Comparison of ENCODE assay signal across 2 cellular contexts in the genomic region with DNA sequence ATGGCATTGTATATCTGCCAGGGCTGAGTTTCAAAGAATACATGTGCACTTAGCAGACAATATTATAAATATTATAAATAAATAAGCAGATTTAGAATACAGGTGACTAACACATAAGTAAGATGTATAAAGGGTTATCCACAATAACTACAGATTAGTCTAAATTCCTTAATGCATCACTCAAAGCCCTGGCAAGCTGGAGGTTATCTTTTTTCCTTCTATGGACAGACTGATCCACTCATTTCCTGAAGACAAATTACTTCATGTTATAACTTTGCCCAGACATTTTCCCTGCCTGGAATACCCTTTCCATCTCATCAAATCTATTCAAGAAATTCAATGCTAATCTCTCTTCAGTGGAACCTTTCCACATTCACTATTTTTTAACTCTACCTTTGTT.
TF ChIP-seq lines count a peak whose summit lies in the region.

No MANE protein-coding gene starts in this region.

TF ChIP-seq in SK-N-SH treated with all-trans-retinoic acid at 6 μM for 48 hours, 23 proteins besides CTCF, POLR2A, EP300 and RAD21 (continued from another document):
- no peak for TF ChIP-seq PPARA (CRISPR knock-in tag; IDR thresholded peaks at IDR 0.05; ENCODE audit: borderline replicate concordance)
- TF ChIP-seq CSDC2 (CRISPR knock-in tag; IDR thresholded peaks at IDR 0.05): no peak
- TF ChIP-seq, protein P1, sequence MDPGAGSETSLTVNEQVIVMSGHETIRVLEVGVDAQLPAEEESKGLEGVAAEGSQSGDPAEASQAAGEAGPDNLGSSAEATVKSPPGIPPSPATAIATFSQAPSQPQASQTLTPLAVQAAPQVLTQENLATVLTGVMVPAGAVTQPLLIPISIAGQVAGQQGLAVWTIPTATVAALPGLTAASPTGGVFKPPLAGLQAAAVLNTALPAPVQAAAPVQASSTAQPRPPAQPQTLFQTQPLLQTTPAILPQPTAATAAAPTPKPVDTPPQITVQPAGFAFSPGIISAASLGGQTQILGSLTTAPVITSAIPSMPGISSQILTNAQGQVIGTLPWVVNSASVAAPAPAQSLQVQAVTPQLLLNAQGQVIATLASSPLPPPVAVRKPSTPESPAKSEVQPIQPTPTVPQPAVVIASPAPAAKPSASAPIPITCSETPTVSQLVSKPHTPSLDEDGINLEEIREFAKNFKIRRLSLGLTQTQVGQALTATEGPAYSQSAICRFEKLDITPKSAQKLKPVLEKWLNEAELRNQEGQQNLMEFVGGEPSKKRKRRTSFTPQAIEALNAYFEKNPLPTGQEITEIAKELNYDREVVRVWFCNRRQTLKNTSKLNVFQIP (CRISPR knock-in tag; IDR thresholded peaks at IDR 0.05; ENCODE audit: borderline replicate concordance, low read depth): no peak
- TF ChIP-seq, protein P2, sequence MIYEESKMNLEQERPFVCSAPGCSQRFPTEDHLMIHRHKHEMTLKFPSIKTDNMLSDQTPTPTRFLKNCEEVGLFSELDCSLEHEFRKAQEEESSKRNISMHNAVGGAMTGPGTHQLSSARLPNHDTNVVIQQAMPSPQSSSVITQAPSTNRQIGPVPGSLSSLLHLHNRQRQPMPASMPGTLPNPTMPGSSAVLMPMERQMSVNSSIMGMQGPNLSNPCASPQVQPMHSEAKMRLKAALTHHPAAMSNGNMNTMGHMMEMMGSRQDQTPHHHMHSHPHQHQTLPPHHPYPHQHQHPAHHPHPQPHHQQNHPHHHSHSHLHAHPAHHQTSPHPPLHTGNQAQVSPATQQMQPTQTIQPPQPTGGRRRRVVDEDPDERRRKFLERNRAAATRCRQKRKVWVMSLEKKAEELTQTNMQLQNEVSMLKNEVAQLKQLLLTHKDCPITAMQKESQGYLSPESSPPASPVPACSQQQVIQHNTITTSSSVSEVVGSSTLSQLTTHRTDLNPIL (CRISPR knock-in tag; IDR thresholded peaks at IDR 0.05; ENCODE audit: low read depth): no peak
- TF ChIP-seq ZNF565 (CRISPR knock-in tag; conservative IDR thresholded peaks at IDR 0.05; ENCODE audit: low read depth): no peak
- no peak for TF ChIP-seq GLIS3 (CRISPR knock-in tag; IDR thresholded peaks at IDR 0.05)
- TF ChIP-seq TCF4 (CRISPR knock-in tag; IDR thresholded peaks at IDR 0.05; ENCODE audit: borderline replicate concordance): no peak
- no peak for TF ChIP-seq ISL1 (CRISPR knock-in tag; IDR thresholded peaks at IDR 0.05)
- no peak for TF ChIP-seq ZNF70 (CRISPR knock-in tag; IDR thresholded peaks at IDR 0.05)
- no peak for TF ChIP-seq TOX (CRISPR knock-in tag; IDR thresholded peaks at IDR 0.05; ENCODE audit: borderline replicate concordance)
- TF ChIP-seq, protein P3, sequence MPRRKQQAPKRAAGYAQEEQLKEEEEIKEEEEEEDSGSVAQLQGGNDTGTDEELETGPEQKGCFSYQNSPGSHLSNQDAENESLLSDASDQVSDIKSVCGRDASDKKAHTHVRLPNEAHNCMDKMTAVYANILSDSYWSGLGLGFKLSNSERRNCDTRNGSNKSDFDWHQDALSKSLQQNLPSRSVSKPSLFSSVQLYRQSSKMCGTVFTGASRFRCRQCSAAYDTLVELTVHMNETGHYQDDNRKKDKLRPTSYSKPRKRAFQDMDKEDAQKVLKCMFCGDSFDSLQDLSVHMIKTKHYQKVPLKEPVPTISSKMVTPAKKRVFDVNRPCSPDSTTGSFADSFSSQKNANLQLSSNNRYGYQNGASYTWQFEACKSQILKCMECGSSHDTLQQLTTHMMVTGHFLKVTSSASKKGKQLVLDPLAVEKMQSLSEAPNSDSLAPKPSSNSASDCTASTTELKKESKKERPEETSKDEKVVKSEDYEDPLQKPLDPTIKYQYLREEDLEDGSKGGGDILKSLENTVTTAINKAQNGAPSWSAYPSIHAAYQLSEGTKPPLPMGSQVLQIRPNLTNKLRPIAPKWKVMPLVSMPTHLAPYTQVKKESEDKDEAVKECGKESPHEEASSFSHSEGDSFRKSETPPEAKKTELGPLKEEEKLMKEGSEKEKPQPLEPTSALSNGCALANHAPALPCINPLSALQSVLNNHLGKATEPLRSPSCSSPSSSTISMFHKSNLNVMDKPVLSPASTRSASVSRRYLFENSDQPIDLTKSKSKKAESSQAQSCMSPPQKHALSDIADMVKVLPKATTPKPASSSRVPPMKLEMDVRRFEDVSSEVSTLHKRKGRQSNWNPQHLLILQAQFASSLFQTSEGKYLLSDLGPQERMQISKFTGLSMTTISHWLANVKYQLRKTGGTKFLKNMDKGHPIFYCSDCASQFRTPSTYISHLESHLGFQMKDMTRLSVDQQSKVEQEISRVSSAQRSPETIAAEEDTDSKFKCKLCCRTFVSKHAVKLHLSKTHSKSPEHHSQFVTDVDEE (CRISPR knock-in tag; IDR thresholded peaks at IDR 0.05): no peak
- no peak for TF ChIP-seq ZFP30 (CRISPR knock-in tag; IDR thresholded peaks at IDR 0.05)
- TF ChIP-seq ARNTL (CRISPR knock-in tag; IDR thresholded peaks at IDR 0.05; ENCODE audit: borderline replicate concordance, low read depth): no peak
- no peak for TF ChIP-seq ZC3H10 (CRISPR knock-in tag; IDR thresholded peaks at IDR 0.05)
- no peak for TF ChIP-seq SNAI2 (CRISPR knock-in tag; IDR thresholded peaks at IDR 0.05)
- no peak for TF ChIP-seq OSR1 (CRISPR knock-in tag; IDR thresholded peaks at IDR 0.05)
- TF ChIP-seq ZNF8 (CRISPR knock-in tag; IDR thresholded peaks at IDR 0.05): no peak
- TF ChIP-seq, protein P4, sequence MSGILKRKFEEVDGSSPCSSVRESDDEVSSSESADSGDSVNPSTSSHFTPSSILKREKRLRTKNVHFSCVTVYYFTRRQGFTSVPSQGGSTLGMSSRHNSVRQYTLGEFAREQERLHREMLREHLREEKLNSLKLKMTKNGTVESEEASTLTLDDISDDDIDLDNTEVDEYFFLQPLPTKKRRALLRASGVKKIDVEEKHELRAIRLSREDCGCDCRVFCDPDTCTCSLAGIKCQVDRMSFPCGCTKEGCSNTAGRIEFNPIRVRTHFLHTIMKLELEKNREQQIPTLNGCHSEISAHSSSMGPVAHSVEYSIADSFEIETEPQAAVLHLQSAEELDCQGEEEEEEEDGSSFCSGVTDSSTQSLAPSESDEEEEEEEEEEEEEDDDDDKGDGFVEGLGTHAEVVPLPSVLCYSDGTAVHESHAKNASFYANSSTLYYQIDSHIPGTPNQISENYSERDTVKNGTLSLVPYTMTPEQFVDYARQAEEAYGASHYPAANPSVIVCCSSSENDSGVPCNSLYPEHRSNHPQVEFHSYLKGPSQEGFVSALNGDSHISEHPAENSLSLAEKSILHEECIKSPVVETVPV (CRISPR knock-in tag; IDR thresholded peaks at IDR 0.05): no peak
- TF ChIP-seq BACH2 (CRISPR knock-in tag; IDR thresholded peaks at IDR 0.05; ENCODE audit: borderline replicate concordance): no peak

TF ChIP-seq in SK-N-SH, 30 proteins besides CTCF, POLR2A, EP300 and RAD21 (continued from another document):
- TF ChIP-seq, protein P5, sequence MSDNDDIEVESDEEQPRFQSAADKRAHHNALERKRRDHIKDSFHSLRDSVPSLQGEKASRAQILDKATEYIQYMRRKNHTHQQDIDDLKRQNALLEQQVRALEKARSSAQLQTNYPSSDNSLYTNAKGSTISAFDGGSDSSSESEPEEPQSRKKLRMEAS (IDR thresholded peaks at IDR 0.05; ENCODE audit: low read depth): no peak
- TF ChIP-seq FOSL2 (IDR thresholded peaks at IDR 0.05; ENCODE audit: borderline replicate concordance, low read depth) (no peak), TEAD4 (IDR thresholded peaks at IDR 0.05; ENCODE audit: borderline replicate concordance, insufficient read depth) (no peak), RCOR1 (IDR thresholded peaks at IDR 0.05; ENCODE audit: low read length) (no peak), MEF2A (IDR thresholded peaks at IDR 0.05; ENCODE audit: borderline replicate concordance, low read depth) (no peak), GABPA (IDR thresholded peaks at IDR 0.05; ENCODE audit: low read depth) (no peak), SIN3A (IDR thresholded peaks at IDR 0.05; ENCODE audit: borderline replicate concordance, low read depth, low read length) (no peak), ELF1 (IDR thresholded peaks at IDR 0.05) (no peak), EZH2phosphoT487 (IDR thresholded peaks at IDR 0.05; ENCODE audit: borderline replicate concordance, low read depth) (no peak), FOXJ3 (CRISPR knock-in tag; IDR thresholded peaks at IDR 0.05) (no peak), CHD2 (IDR thresholded peaks at IDR 0.05; ENCODE audit: low read length, partially characterized antibody) (no peak), RXRA (IDR thresholded peaks at IDR 0.05; ENCODE audit: borderline replicate concordance, low read depth) (no peak), GATA2 (CRISPR knock-in tag; IDR thresholded peaks at IDR 0.05) (no peak)
- TF ChIP-seq, protein P6, sequence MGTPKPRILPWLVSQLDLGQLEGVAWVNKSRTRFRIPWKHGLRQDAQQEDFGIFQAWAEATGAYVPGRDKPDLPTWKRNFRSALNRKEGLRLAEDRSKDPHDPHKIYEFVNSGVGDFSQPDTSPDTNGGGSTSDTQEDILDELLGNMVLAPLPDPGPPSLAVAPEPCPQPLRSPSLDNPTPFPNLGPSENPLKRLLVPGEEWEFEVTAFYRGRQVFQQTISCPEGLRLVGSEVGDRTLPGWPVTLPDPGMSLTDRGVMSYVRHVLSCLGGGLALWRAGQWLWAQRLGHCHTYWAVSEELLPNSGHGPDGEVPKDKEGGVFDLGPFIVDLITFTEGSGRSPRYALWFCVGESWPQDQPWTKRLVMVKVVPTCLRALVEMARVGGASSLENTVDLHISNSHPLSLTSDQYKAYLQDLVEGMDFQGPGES (IDR thresholded peaks at IDR 0.05; ENCODE audit: low read depth, low read length): no peak
- TF ChIP-seq, protein P7, sequence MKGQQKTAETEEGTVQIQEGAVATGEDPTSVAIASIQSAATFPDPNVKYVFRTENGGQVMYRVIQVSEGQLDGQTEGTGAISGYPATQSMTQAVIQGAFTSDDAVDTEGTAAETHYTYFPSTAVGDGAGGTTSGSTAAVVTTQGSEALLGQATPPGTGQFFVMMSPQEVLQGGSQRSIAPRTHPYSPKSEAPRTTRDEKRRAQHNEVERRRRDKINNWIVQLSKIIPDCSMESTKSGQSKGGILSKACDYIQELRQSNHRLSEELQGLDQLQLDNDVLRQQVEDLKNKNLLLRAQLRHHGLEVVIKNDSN (IDR thresholded peaks at IDR 0.05; ENCODE audit: borderline replicate concordance, low read depth): no peak
- TF ChIP-seq, protein P8, sequence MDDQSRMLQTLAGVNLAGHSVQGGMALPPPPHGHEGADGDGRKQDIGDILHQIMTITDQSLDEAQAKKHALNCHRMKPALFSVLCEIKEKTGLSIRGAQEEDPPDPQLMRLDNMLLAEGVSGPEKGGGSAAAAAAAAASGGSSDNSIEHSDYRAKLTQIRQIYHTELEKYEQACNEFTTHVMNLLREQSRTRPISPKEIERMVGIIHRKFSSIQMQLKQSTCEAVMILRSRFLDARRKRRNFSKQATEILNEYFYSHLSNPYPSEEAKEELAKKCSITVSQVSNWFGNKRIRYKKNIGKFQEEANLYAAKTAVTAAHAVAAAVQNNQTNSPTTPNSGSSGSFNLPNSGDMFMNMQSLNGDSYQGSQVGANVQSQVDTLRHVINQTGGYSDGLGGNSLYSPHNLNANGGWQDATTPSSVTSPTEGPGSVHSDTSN (IDR thresholded peaks at IDR 0.05): no peak; the same call in 1 of the 2 replicates
- TF ChIP-seq, protein P9, sequence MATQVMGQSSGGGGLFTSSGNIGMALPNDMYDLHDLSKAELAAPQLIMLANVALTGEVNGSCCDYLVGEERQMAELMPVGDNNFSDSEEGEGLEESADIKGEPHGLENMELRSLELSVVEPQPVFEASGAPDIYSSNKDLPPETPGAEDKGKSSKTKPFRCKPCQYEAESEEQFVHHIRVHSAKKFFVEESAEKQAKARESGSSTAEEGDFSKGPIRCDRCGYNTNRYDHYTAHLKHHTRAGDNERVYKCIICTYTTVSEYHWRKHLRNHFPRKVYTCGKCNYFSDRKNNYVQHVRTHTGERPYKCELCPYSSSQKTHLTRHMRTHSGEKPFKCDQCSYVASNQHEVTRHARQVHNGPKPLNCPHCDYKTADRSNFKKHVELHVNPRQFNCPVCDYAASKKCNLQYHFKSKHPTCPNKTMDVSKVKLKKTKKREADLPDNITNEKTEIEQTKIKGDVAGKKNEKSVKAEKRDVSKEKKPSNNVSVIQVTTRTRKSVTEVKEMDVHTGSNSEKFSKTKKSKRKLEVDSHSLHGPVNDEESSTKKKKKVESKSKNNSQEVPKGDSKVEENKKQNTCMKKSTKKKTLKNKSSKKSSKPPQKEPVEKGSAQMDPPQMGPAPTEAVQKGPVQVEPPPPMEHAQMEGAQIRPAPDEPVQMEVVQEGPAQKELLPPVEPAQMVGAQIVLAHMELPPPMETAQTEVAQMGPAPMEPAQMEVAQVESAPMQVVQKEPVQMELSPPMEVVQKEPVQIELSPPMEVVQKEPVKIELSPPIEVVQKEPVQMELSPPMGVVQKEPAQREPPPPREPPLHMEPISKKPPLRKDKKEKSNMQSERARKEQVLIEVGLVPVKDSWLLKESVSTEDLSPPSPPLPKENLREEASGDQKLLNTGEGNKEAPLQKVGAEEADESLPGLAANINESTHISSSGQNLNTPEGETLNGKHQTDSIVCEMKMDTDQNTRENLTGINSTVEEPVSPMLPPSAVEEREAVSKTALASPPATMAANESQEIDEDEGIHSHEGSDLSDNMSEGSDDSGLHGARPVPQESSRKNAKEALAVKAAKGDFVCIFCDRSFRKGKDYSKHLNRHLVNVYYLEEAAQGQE (IDR thresholded peaks at IDR 0.05; ENCODE audit: low read depth, low read length): no peak
- TF ChIP-seq, protein P10, sequence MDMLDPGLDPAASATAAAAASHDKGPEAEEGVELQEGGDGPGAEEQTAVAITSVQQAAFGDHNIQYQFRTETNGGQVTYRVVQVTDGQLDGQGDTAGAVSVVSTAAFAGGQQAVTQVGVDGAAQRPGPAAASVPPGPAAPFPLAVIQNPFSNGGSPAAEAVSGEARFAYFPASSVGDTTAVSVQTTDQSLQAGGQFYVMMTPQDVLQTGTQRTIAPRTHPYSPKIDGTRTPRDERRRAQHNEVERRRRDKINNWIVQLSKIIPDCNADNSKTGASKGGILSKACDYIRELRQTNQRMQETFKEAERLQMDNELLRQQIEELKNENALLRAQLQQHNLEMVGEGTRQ (IDR thresholded peaks at IDR 0.05; ENCODE audit: borderline replicate concordance, low read depth, low read length): no peak
TF ChIP-seq in SK-N-SH: peak in this region for 0.
